Comparison of ENCODE assay signal across 8 cellular contexts in the genomic region with DNA sequence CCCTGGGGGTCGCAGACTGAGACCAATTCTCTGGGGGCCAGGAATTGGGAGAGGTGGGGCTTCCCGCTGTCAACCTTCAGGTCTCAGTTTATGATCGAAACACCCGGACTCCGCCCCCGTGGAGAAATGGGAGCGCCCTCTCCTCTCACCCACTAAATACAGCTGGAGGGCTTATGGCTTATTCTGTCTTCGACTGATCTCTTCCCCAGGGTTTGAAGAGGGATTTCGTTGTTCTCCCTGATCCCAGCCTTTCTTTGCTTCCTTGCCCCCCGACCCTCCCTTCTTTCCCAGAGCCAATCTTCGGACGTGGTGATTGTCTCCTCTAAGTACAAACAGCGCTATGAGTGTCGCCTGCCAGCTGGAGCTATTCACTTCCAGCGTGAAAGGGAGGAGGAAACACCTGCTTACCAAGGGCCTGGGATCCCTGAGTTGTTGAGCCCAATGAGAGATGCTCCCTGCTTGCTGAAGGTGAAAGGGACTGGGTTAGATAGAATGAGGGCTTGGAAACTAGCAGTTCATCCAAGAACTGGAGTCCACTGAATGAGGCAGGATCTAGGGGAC. TPM values are rescaled to one million over a fixed set of nuclear protein-coding genes. Genes with fewer than 3 reads are reported as not detected.
DNase-seq lines count a peak whose midpoint lies in the region; ATAC-seq and TF ChIP-seq lines count a peak whose summit lies in the region.

No MANE protein-coding gene starts in this region.

- 0 out of 2 replicates have a peak, but pooled peaks cover 3% of the 10 kb centered on the region for H3K9me3 ChIP-seq in SK-N-MC (ENCODE audit: low read depth, low read length)
- no peaks in the 10 kb centered on the region for H3K9me3 ChIP-seq in left ventricle myocardium inferior (replicated peaks)
- no peaks in the 10 kb centered on the region for H3K9me3 ChIP-seq in skeletal muscle satellite cell (replicated peaks; ENCODE audit: low read length)

- H3K27me3 Mint-ChIP-seq in type B pancreatic cell, result peaks cover 21% of the 10 kb centered on the region
- peaks cover 13% of the 10 kb centered on the region for H3K27me3 Mint-ChIP-seq in activated CD8-positive, alpha-beta memory T cell treated with anti-CD3 and anti-CD28 coated beads, Interleukin-2, amount 10 ng/mL, durations not matched to agents 7 days and 5 days

- no peak overlapping the region for H3K4me3 Mint-ChIP-seq in type B pancreatic cell
- H3K4me3 Mint-ChIP-seq in activated CD8-positive, alpha-beta memory T cell treated with anti-CD3 and anti-CD28 coated beads, Interleukin-2, amount 10 ng/mL, durations not matched to agents 7 days and 5 days, result no peak overlapping the region

- CTCF ChIA-PET in AG04449 (lab: Yijun Ruan, JAX), result interaction anchor here (0.6 to 4.0 kb wide), 9 partner anchors 10 to 120 kb away, joined by 3 to 26 read pairs (median 5); a partner anchor contains a TSS
- CTCF ChIA-PET in activated CD8-positive, alpha-beta memory T cell treated with anti-CD3 and anti-CD28 coated beads, Interleukin-2, amount 10 ng/mL, durations not matched to agents 7 days and 5 days (lab: Charles Lee), result interaction anchor here (1.0 to 3.4 kb wide), 8 partner anchors 47 to 238 kb away, joined by 3 to 29 read pairs (median 6); a partner anchor contains a TSS

- H3K4me1 Mint-ChIP-seq in type B pancreatic cell (ENCODE audit: unreplicated experiment), result no peaks in the 10 kb centered on the region
- H3K4me1 Mint-ChIP-seq in activated CD8-positive, alpha-beta memory T cell treated with anti-CD3 and anti-CD28 coated beads, Interleukin-2, amount 10 ng/mL, durations not matched to agents 7 days and 5 days, result peaks cover 3% of the 10 kb centered on the region

- POLR2A ChIA-PET in AG04449 (lab: Yijun Ruan, JAX), result no interaction called here

- no peak overlapping the region for H3K27ac Mint-ChIP-seq in type B pancreatic cell
- H3K27ac Mint-ChIP-seq in activated CD8-positive, alpha-beta memory T cell treated with anti-CD3 and anti-CD28 coated beads, Interleukin-2, amount 10 ng/mL, durations not matched to agents 7 days and 5 days, result no peak overlapping the region

- H3K9ac ChIP-seq in SK-N-MC (ENCODE audit: insufficient read length), result peak overlapping the region; percentile 78
- peak overlapping the region; percentile 90 for H3K9ac ChIP-seq in skeletal muscle satellite cell (ENCODE audit: low read depth, low read length)

- peak overlapping the region; percentile 92 for H3K4me3 ChIP-seq in AG04449 (ENCODE audit: low read depth, low read length)
- H3K4me3 ChIP-seq in SK-N-MC, result peak overlapping the region; percentile 86
- H3K4me3 ChIP-seq in left ventricle myocardium inferior, result peak overlapping the region; percentile 92
- peak overlapping the region; percentile 87 for H3K4me3 ChIP-seq in skeletal muscle satellite cell (ENCODE audit: low read length)

- H3K36me3 Mint-ChIP-seq in type B pancreatic cell, result peaks cover 34% of the 10 kb centered on the region
- H3K36me3 Mint-ChIP-seq in activated CD8-positive, alpha-beta memory T cell treated with anti-CD3 and anti-CD28 coated beads, Interleukin-2, amount 10 ng/mL, durations not matched to agents 7 days and 5 days, result peaks cover 30% of the 10 kb centered on the region

- DNase-seq in AG04449 (ENCODE audit: low read depth, low spot score) (no peak), SK-N-MC (ENCODE audit: low read depth, low spot score) (no peak), left ventricle myocardium inferior (no peak), type B pancreatic cell (ENCODE audit: extremely low spot score, unreplicated experiment) (no peak)
- no peak for DNase-seq in activated CD8-positive, alpha-beta memory T cell treated with anti-CD3 and anti-CD28 coated beads, Interleukin-2, amount 10 ng/mL, durations not matched to agents 7 days and 5 days

- TF ChIP-seq CTCF in AG04449 (IDR thresholded peaks at IDR 0.05; ENCODE audit: insufficient read depth, low read length, missing control alignments) (no peak), left ventricle myocardium inferior (IDR thresholded peaks at IDR 0.05; ENCODE audit: borderline replicate concordance) (no peak), type B pancreatic cell (conservative IDR thresholded peaks at IDR 0.05) (no peak)

- intact Hi-C loops in left ventricle myocardium inferior (cut with micrococcal nuclease), result no loop called here

- peak overlapping the region; percentile 97 for H3K4me2 ChIP-seq in skeletal muscle satellite cell (ENCODE audit: low read length)

- H3K36me3 ChIP-seq in SK-N-MC (ENCODE audit: insufficient read depth, low read length) (peaks cover 4% of the 10 kb centered on the region; the same call in 1 of the 2 replicates), left ventricle myocardium inferior (peaks cover 26% of the 10 kb centered on the region), skeletal muscle satellite cell (ENCODE audit: insufficient read depth, low read length) (peaks cover 23% of the 10 kb centered on the region)

- H3K4me1 ChIP-seq in left ventricle myocardium inferior (peaks cover 13% of the 10 kb centered on the region), skeletal muscle satellite cell (ENCODE audit: control insufficient read depth, insufficient read depth, low read length) (peaks cover 7% of the 10 kb centered on the region)

- H3K27ac ChIP-seq in SK-N-MC (no peak overlapping the region), left ventricle myocardium inferior (replicated peaks) (peak overlapping the region; percentile 86)

- ATAC-seq in GM21737 (IDR thresholded peaks at IDR 0.05; ENCODE audit: unreplicated experiment), result peak; percentile 3
- ATAC-seq in HG03175 (IDR thresholded peaks at IDR 0.05; ENCODE audit: unreplicated experiment), result no peak
- ATAC-seq in activated CD8-positive, alpha-beta memory T cell treated with anti-CD3 and anti-CD28 coated beads, Interleukin-2, amount 10 ng/mL, durations not matched to agents 7 days and 5 days, result no peak

- H3K27me3 ChIP-seq in left ventricle myocardium inferior (ENCODE audit: low read depth) (no peaks in the 10 kb centered on the region), skeletal muscle satellite cell (ENCODE audit: control insufficient read depth, insufficient read depth, low read length) (no peaks in the 10 kb centered on the region)

- peaks cover 6% of the 10 kb centered on the region for H3K9me3 Mint-ChIP-seq in type B pancreatic cell
- no peaks in the 10 kb centered on the region for H3K9me3 Mint-ChIP-seq in activated CD8-positive, alpha-beta memory T cell treated with anti-CD3 and anti-CD28 coated beads, Interleukin-2, amount 10 ng/mL, durations not matched to agents 7 days and 5 days (ENCODE audit: low read depth)

RNA-seq across cellular contexts. Expression of a gene that starts 0.6 kb away (rescaled TPM):
- 112 TPM for total RNA-seq in left ventricle myocardium inferior
- total RNA-seq in skeletal muscle satellite cell (2012; rRNA removed), result 117 and 142 TPM in 2 replicates
- 222 and 236 TPM in 2 replicates for total RNA-seq in type B pancreatic cell (ENCODE audit: low replicate concordance)
- total RNA-seq in activated CD8-positive, alpha-beta memory T cell treated with anti-CD3 and anti-CD28 coated beads, Interleukin-2, amount 10 ng/mL, durations not matched to agents 7 days and 5 days, result 100 to 1,000 TPM; 117 to 123 TPM

RNA-seq across cellular contexts. Expression of a gene that starts 44.0 kb away (rescaled TPM):
- total RNA-seq in left ventricle myocardium inferior (6.5 TPM), type B pancreatic cell (ENCODE audit: low replicate concordance) (0.33 and 4.1 TPM in 2 replicates)
- 0.22 and 0.25 TPM in 2 replicates for total RNA-seq in skeletal muscle satellite cell (2012; rRNA removed)
- total RNA-seq in activated CD8-positive, alpha-beta memory T cell treated with anti-CD3 and anti-CD28 coated beads, Interleukin-2, amount 10 ng/mL, durations not matched to agents 7 days and 5 days, result 10 to 100 TPM; 70.7 to 72.7 TPM

RNA-seq across cellular contexts. Expression of a gene that starts 50.3 kb away (rescaled TPM):
- total RNA-seq in left ventricle myocardium inferior (27.2 TPM), type B pancreatic cell (ENCODE audit: low replicate concordance) (34.8 and 40.8 TPM in 2 replicates)
- 31.4 and 38.4 TPM in 2 replicates for total RNA-seq in skeletal muscle satellite cell (2012; rRNA removed)
- total RNA-seq in activated CD8-positive, alpha-beta memory T cell treated with anti-CD3 and anti-CD28 coated beads, Interleukin-2, amount 10 ng/mL, durations not matched to agents 7 days and 5 days, result 10 to 100 TPM in 1 of 2 experiments, 1 to 10 TPM in 1; 10.0 to 19.4 TPM

RNA-seq across cellular contexts. Expression of a gene that starts 57.6 kb away (rescaled TPM):
- total RNA-seq in left ventricle myocardium inferior (41.3 TPM), type B pancreatic cell (ENCODE audit: low replicate concordance) (124 and 193 TPM in 2 replicates)
- total RNA-seq in skeletal muscle satellite cell (2012; rRNA removed), result 157 and 178 TPM in 2 replicates
- 100 to 1,000 TPM; 127 to 167 TPM for total RNA-seq in activated CD8-positive, alpha-beta memory T cell treated with anti-CD3 and anti-CD28 coated beads, Interleukin-2, amount 10 ng/mL, durations not matched to agents 7 days and 5 days
